In genomic region chr3:13243571-13243970, GRCh38 we compare ENCODE assay signal across 32 cellular contexts.
"Had no signal": no experiment of that assay in that cellular context is flagged by ENCODE, and none has a peak within 500 bp of the region (broad histone marks: within the 10 kb centered on the region; RNA-seq: fewer than 3 reads in every experiment).

No MANE protein-coding gene starts in this region.

- H3K36me3 Mint-ChIP-seq: activated CD4-positive, alpha-beta memory T cell treated with anti-CD3 and anti-CD28 coated beads for 36 hours; activated naive CD4-positive, alpha-beta T cell treated with anti-CD3 and anti-CD28 coated beads, Interleukin-2, amount 10 ng/mL, durations not matched to agents 7 days and 5 days; activated naive CD8-positive, alpha-beta T cell treated with anti-CD3 and anti-CD28 coated beads, Interleukin-2, amount 10 ng/mL, durations not matched to agents 7 days and 5 days; brain; natural killer cell had no signal

- H3K36me3 ChIP-seq: ascending aorta, cardiac muscle cell, gastrocnemius medialis, left lung, lower lobe of right lung, pancreas, spleen, WERI-Rb-1 had no signal

- FAIRE-seq: islet of Langerhans, pancreas, TTC549, urothelium cell line had no signal

- H3K4me3 ChIP-seq: ascending aorta, cardiac muscle cell, coronary artery, dorsolateral prefrontal cortex, gastrocnemius medialis, left lung, lower lobe of right lung, pancreas, psoas muscle, spleen had no signal

- H3K9me3 ChIP-seq: ascending aorta, gastrocnemius medialis, left lung, lower lobe of right lung, pancreas, psoas muscle, spleen had no signal

- H3K4me3 Mint-ChIP-seq: activated CD4-positive, alpha-beta memory T cell treated with anti-CD3 and anti-CD28 coated beads for 36 hours; activated CD4-positive, alpha-beta T cell treated with anti-CD3 and anti-CD28 coated beads, Interleukin-2, amount 10 ng/mL, durations not matched to agents 24 days and 14 days; activated naive CD4-positive, alpha-beta T cell treated with anti-CD3 and anti-CD28 coated beads, Interleukin-2, amount 10 ng/mL, durations not matched to agents 7 days and 5 days; activated naive CD8-positive, alpha-beta T cell treated with anti-CD3 and anti-CD28 coated beads, Interleukin-2, amount 10 ng/mL, durations not matched to agents 7 days and 5 days; brain; natural killer cell had no signal

- ATAC-seq: left lung, lower lobe of right lung, natural killer cell, pancreas, psoas muscle had no signal

- H3K27ac ChIP-seq: ascending aorta, cardiac muscle cell, coronary artery, gastrocnemius medialis, left lung, lower lobe of right lung, pancreas, psoas muscle, spleen, WERI-Rb-1 had no signal

- H3K9me3 Mint-ChIP-seq: activated CD4-positive, alpha-beta memory T cell treated with anti-CD3 and anti-CD28 coated beads for 36 hours; activated CD4-positive, alpha-beta T cell treated with anti-CD3 and anti-CD28 coated beads, Interleukin-2, amount 10 ng/mL, durations not matched to agents 24 days and 14 days; activated naive CD4-positive, alpha-beta T cell treated with anti-CD3 and anti-CD28 coated beads, Interleukin-2, amount 10 ng/mL, durations not matched to agents 7 days and 5 days; activated naive CD8-positive, alpha-beta T cell treated with anti-CD3 and anti-CD28 coated beads, Interleukin-2, amount 10 ng/mL, durations not matched to agents 7 days and 5 days; brain; natural killer cell had no signal

- H3K4me1 ChIP-seq: ascending aorta, gastrocnemius medialis, left lung, lower lobe of right lung, pancreas, psoas muscle, spleen had no signal

- H3K27ac Mint-ChIP-seq: activated CD4-positive, alpha-beta memory T cell treated with anti-CD3 and anti-CD28 coated beads for 36 hours; activated CD4-positive, alpha-beta T cell treated with anti-CD3 and anti-CD28 coated beads, Interleukin-2, amount 10 ng/mL, durations not matched to agents 24 days and 14 days; activated naive CD4-positive, alpha-beta T cell treated with anti-CD3 and anti-CD28 coated beads, Interleukin-2, amount 10 ng/mL, durations not matched to agents 7 days and 5 days; activated naive CD8-positive, alpha-beta T cell treated with anti-CD3 and anti-CD28 coated beads, Interleukin-2, amount 10 ng/mL, durations not matched to agents 7 days and 5 days; natural killer cell had no signal

- H3K4me1 Mint-ChIP-seq: activated CD4-positive, alpha-beta T cell treated with anti-CD3 and anti-CD28 coated beads, Interleukin-2, amount 10 ng/mL, durations not matched to agents 24 days and 14 days; activated naive CD4-positive, alpha-beta T cell treated with anti-CD3 and anti-CD28 coated beads, Interleukin-2, amount 10 ng/mL, durations not matched to agents 7 days and 5 days; activated naive CD8-positive, alpha-beta T cell treated with anti-CD3 and anti-CD28 coated beads, Interleukin-2, amount 10 ng/mL, durations not matched to agents 7 days and 5 days; natural killer cell had no signal

- H3K27me3 ChIP-seq: ascending aorta, cardiac muscle cell, dorsolateral prefrontal cortex, gastrocnemius medialis, pancreas, spleen had no signal

- DNase-seq: activated CD4-positive, alpha-beta memory T cell treated with anti-CD3 and anti-CD28 coated beads for 36 hours; activated CD4-positive, alpha-beta T cell treated with anti-CD3 and anti-CD28 coated beads, Interleukin-2, amount 10 ng/mL, durations not matched to agents 24 days and 14 days; activated CD4-positive, CD25-positive, alpha-beta regulatory T cell treated with anti-CD3 and anti-CD28 coated beads, Interleukin-2, amount 50 U/mL, for 72 hours; activated CD8-positive, alpha-beta memory T cell treated with anti-CD3 and anti-CD28 coated beads, Interleukin-2, amount 50 U/mL, for 4 hours; activated gamma-delta T cell; activated naive CD4-positive, alpha-beta T cell treated with anti-CD3 and anti-CD28 coated beads, Interleukin-2, amount 10 ng/mL, durations not matched to agents 7 days and 5 days; activated naive CD8-positive, alpha-beta T cell treated with anti-CD3 and anti-CD28 coated beads, Interleukin-2, amount 10 ng/mL, durations not matched to agents 7 days and 5 days; activated T-cell treated with anti-CD3 and anti-CD28 coated beads, Interleukin-2, amount 50 U/mL, for 1 hour; cerebellar nuclear complex; dorsolateral prefrontal cortex; effector memory CD4-positive, alpha-beta T cell; erythroblast; gastrocnemius medialis; glutamatergic neuron; lower lobe of right lung; mesenchymal stem cell; natural killer cell; psoas muscle; spleen; stimulated activated naive CD4-positive, alpha-beta T cell treated with Interleukin-2 at 50 U/mL for 16 hours; T-helper 9 cell; trophoblast cell; WERI-Rb-1 had no signal
